In the genomic region with DNA sequence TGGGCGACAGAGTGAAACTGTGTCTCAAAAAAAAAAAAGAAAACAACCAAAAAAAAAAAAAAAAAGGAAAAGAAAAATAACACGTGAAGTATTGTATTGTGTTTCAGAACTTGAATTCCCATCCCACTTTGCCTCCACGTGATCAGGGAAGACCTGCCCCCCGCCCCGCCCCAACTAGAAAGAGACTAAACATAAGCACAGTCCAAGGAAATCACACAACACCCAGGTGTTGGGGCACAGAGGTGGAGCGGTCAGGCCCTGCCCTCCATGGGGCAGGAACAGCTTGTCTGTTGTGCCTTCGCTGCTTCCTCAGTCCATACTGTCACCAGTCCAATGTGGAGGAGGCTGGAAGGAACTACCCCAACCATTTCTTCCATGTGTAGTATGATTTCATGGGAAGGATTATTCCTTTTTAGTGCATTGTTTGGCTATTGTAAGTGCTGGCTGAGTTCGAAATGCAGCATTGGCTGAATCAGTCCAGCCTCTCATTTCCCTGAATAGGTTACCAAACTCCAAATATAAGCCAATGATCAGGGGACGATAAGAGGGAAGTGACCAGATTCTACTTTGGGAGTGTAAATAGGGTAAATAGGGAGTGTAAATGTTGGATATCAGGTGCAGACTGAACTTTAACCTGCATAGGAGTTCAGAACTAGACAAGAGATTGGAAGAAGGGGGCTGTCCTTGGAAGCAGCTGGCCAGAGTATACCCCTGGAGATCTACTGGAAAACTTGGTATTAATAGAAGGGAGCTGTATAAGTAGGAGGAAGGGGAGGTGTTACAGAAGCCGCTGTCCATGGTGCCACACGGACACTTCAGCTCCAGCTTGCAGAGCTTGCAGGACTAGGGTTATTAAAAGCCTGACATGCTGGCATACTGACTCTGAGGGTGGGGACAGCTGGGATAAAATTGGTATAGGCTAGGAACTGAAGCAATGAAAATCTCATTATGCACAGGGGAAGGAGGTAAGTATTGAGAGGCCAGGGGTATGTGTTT, we compare ENCODE assay signal across 15 cellular contexts. TPM values are rescaled to one million over a fixed set of nuclear protein-coding genes. Genes with fewer than 3 reads are reported as not detected.
DNase-seq lines count a peak whose midpoint lies in the region; ATAC-seq, FAIRE-seq and TF ChIP-seq lines count a peak whose summit lies in the region.
"Had no signal": no experiment of that assay in that cellular context is flagged by ENCODE, and none has a peak within 500 bp of the region (broad histone marks: within the 10 kb centered on the region; RNA-seq: fewer than 3 reads in every experiment).

No MANE protein-coding gene starts in this region.

- no peaks in the 10 kb centered on the region; the same call in 1 of the 2 replicates for H3K4me1 Mint-ChIP-seq in WTC11
- H3K4me1 Mint-ChIP-seq: B cell had no signal

- ATAC-seq in Right ventricle myocardium inferior (peak; percentile 62), WTC11 (peak; percentile 68), right cardiac atrium (peak; percentile 59 to 79), HG02759 (IDR thresholded peaks at IDR 0.05; ENCODE audit: unreplicated experiment) (no peak)
- ATAC-seq: Panc1 had no signal

- WGBS in right cardiac atrium = 83% methylated on average over 11 of the region's 11 CpGs
- 56 to 80% (median 62%) methylated on average over 11 of the region's 11 CpGs for WGBS in small intestine, 3 donors

- DNase-seq in Right ventricle myocardium inferior (ENCODE audit: missing footprints) = no peak
- DNase-seq in cardiac septum (ENCODE audit: low spot score) = no peak
- peak; percentile 46 for DNase-seq in WTC11 (ENCODE audit: low spot score)
- DNase-seq in right cardiac atrium = peak in 2 of 3 donors; percentile 17 to 71
- peak; percentile 49 for DNase-seq in small intestine
- DNase-seq in COR-L47 (lab: John Stamatoyannopoulos, UW) = no peak
- DNase-seq in germinal center (ENCODE audit: low spot score) = no peak
- DNase-seq: activated CD4-positive, CD25-positive, alpha-beta regulatory T cell; effector CD4-positive, alpha-beta T cell; HCEC 1CT had no signal

- H3K36me3 Mint-ChIP-seq in WTC11 = no peaks in the 10 kb centered on the region

- H3K27me3 Mint-ChIP-seq in WTC11 (ENCODE audit: low read depth) = no peaks in the 10 kb centered on the region
- H3K27me3 Mint-ChIP-seq: B cell; stimulated activated naive CD8-positive, alpha-beta T cell treated with anti-CD3 and anti-CD28 coated beads, Interleukin-15, Interleukin-2, amounts not matched to agents 100 ng/mL and 50 ng/mL, for 24 hours had no signal

- H3K27ac Mint-ChIP-seq in WTC11 = no peak overlapping the region; the same call in 1 of the 2 replicates
- H3K27ac Mint-ChIP-seq: activated T-helper 2 cell treated with anti-CD3 and anti-CD28 coated beads, Interferon-gamma antibody, Interleukin-2, Interleukin-4, amounts not matched to agents 10 μg/mL and 5 μg/mL and 100 μg/mL, durations not matched to agents 14 hours and 24 hours and 36 hours; B cell; stimulated activated naive CD8-positive, alpha-beta T cell treated with anti-CD3 and anti-CD28 coated beads, Interleukin-15, Interleukin-2, amounts not matched to agents 100 ng/mL and 50 ng/mL, for 24 hours had no signal

- H3K27ac ChIP-seq in right cardiac atrium (ENCODE audit: low read length) = no peak overlapping the region
- no peak overlapping the region for H3K27ac ChIP-seq in small intestine (ENCODE audit: low read depth in 1 of 2, low read length in 1 of 2)

- no peaks in the 10 kb centered on the region for H3K36me3 ChIP-seq in small intestine (ENCODE audit: control insufficient read depth in 2 of 2, insufficient read depth in 2 of 2, low read length in 2 of 2)

- no peak overlapping the region for H3K4me3 Mint-ChIP-seq in WTC11
- H3K4me3 Mint-ChIP-seq: B cell; stimulated activated naive CD8-positive, alpha-beta T cell treated with anti-CD3 and anti-CD28 coated beads, Interleukin-15, Interleukin-2, amounts not matched to agents 100 ng/mL and 50 ng/mL, for 24 hours had no signal

- POLR2A ChIA-PET in WTC11 (lab: Charles Lee) = no interaction called here

- intact Hi-C loops in Right ventricle myocardium inferior (cut with DNase I) (no loop called here), cardiac septum (cut with DNase I) (no loop called here), right cardiac atrium (cut with DNase I) (no loop called here)

- H3K4me3 ChIP-seq in right cardiac atrium (ENCODE audit: low read length) = no peak overlapping the region
- no peak overlapping the region for H3K4me3 ChIP-seq in small intestine (ENCODE audit: low read depth in 1 of 2, low read length in 2 of 2)

- CTCF ChIA-PET in WTC11 (lab: Charles Lee) = interaction anchor here (1.5 kb wide), 1 partner anchor 46 kb away, joined by 4 read pairs; no protein-coding TSS in a partner anchor

- H3K4me1 ChIP-seq in right cardiac atrium (ENCODE audit: control insufficient read depth, insufficient read depth, low read length) = no peaks in the 10 kb centered on the region
- H3K4me1 ChIP-seq in small intestine (ENCODE audit: control insufficient read depth in 2 of 2, insufficient read depth in 1 of 2, low read depth in 1 of 2, low read length in 1 of 2) = peaks cover 5 to 6% of the 10 kb centered on the region in 2 donors

- H3K27me3 ChIP-seq in right cardiac atrium (ENCODE audit: control insufficient read depth, insufficient read depth) (no peaks in the 10 kb centered on the region), small intestine (ENCODE audit: control insufficient read depth in 2 of 2, insufficient read depth in 2 of 2, low read length in 2 of 2) (no peaks in the 10 kb centered on the region)

- no peaks in the 10 kb centered on the region for H3K9me3 Mint-ChIP-seq in WTC11
- H3K9me3 Mint-ChIP-seq: activated T-helper 2 cell treated with anti-CD3 and anti-CD28 coated beads, Interferon-gamma antibody, Interleukin-2, Interleukin-4, amounts not matched to agents 10 μg/mL and 5 μg/mL and 100 μg/mL, durations not matched to agents 14 hours and 24 hours and 36 hours; stimulated activated naive CD8-positive, alpha-beta T cell treated with anti-CD3 and anti-CD28 coated beads, Interleukin-15, Interleukin-2, amounts not matched to agents 100 ng/mL and 50 ng/mL, for 24 hours had no signal

- FAIRE-seq in small intestine (lab: Jason Lieb, UNC) = no peak

- TF ChIP-seq CTCF in WTC11 (IDR thresholded peaks at IDR 0.05) = no peak

- H3K9me3 ChIP-seq in right cardiac atrium (ENCODE audit: control insufficient read depth, low read length) (no peaks in the 10 kb centered on the region), small intestine (ENCODE audit: control insufficient read depth, low read depth) (no peaks in the 10 kb centered on the region)

TF ChIP-seq in WTC11, 78 proteins besides CTCF, POLR2A, EP300 and RAD21 (continues in another document):
- TF ChIP-seq NFYB (CRISPR knock-in tag; conservative IDR thresholded peaks at IDR 0.05; ENCODE audit: low read depth) (no peak), GTF2I (CRISPR knock-in tag; conservative IDR thresholded peaks at IDR 0.05) (no peak), RORB (CRISPR knock-in tag; IDR thresholded peaks at IDR 0.05) (no peak), FOXK1 (CRISPR knock-in tag; IDR thresholded peaks at IDR 0.05) (no peak), FOXJ3 (CRISPR knock-in tag; IDR thresholded peaks at IDR 0.05; ENCODE audit: borderline replicate concordance) (no peak), PRRX2 (CRISPR knock-in tag; IDR thresholded peaks at IDR 0.05) (no peak)
- TF ChIP-seq, protein P1, sequence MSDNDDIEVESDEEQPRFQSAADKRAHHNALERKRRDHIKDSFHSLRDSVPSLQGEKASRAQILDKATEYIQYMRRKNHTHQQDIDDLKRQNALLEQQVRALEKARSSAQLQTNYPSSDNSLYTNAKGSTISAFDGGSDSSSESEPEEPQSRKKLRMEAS (CRISPR knock-in tag; IDR thresholded peaks at IDR 0.05) = no peak
- TF ChIP-seq, protein P2, sequence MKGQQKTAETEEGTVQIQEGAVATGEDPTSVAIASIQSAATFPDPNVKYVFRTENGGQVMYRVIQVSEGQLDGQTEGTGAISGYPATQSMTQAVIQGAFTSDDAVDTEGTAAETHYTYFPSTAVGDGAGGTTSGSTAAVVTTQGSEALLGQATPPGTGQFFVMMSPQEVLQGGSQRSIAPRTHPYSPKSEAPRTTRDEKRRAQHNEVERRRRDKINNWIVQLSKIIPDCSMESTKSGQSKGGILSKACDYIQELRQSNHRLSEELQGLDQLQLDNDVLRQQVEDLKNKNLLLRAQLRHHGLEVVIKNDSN (CRISPR knock-in tag; IDR thresholded peaks at IDR 0.05) = no peak
- TF ChIP-seq, protein P3, sequence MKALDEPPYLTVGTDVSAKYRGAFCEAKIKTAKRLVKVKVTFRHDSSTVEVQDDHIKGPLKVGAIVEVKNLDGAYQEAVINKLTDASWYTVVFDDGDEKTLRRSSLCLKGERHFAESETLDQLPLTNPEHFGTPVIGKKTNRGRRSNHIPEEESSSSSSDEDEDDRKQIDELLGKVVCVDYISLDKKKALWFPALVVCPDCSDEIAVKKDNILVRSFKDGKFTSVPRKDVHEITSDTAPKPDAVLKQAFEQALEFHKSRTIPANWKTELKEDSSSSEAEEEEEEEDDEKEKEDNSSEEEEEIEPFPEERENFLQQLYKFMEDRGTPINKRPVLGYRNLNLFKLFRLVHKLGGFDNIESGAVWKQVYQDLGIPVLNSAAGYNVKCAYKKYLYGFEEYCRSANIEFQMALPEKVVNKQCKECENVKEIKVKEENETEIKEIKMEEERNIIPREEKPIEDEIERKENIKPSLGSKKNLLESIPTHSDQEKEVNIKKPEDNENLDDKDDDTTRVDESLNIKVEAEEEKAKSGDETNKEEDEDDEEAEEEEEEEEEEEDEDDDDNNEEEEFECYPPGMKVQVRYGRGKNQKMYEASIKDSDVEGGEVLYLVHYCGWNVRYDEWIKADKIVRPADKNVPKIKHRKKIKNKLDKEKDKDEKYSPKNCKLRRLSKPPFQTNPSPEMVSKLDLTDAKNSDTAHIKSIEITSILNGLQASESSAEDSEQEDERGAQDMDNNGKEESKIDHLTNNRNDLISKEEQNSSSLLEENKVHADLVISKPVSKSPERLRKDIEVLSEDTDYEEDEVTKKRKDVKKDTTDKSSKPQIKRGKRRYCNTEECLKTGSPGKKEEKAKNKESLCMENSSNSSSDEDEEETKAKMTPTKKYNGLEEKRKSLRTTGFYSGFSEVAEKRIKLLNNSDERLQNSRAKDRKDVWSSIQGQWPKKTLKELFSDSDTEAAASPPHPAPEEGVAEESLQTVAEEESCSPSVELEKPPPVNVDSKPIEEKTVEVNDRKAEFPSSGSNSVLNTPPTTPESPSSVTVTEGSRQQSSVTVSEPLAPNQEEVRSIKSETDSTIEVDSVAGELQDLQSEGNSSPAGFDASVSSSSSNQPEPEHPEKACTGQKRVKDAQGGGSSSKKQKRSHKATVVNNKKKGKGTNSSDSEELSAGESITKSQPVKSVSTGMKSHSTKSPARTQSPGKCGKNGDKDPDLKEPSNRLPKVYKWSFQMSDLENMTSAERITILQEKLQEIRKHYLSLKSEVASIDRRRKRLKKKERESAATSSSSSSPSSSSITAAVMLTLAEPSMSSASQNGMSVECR (CRISPR knock-in tag; IDR thresholded peaks at IDR 0.05; ENCODE audit: borderline replicate concordance) = no peak

RNA-seq across cellular contexts. Expression of a gene that starts 50.7 kb away (rescaled TPM):
- 9.3 TPM for total RNA-seq in Right ventricle myocardium inferior
- total RNA-seq in cardiac septum = 10.5 TPM
- total RNA-seq in WTC11 (2021) = 12.0 to 15.6 TPM (median 12.6 TPM) in 3 replicates
- 10 to 100 TPM in 2 of 4 donors, 1 to 10 TPM in 2; 8.8 to 11.5 (median 10.0) TPM for total RNA-seq in right cardiac atrium
- polyA plus RNA-seq in right cardiac atrium = 2.1 TPM
- 1 to 10 TPM in 2 of 3 donors, under 1 TPM in 1; 0.67 to 7.7 (median 1.9) TPM for polyA plus RNA-seq in small intestine

Comparison
In these comparisons a context has a peak if more than half of its experiments do, and no peak if none do; other contexts are left out.
1. DNase-seq: peak in WTC11 (single experiment), right cardiac atrium (2 of 3) and small intestine (single experiment); none in Right ventricle myocardium inferior (single experiment), cardiac septum (single experiment), COR-L47 (single experiment) and germinal center (single experiment).